Comparison of ENCODE assay signal across 1 cellular context in the genomic region with DNA sequence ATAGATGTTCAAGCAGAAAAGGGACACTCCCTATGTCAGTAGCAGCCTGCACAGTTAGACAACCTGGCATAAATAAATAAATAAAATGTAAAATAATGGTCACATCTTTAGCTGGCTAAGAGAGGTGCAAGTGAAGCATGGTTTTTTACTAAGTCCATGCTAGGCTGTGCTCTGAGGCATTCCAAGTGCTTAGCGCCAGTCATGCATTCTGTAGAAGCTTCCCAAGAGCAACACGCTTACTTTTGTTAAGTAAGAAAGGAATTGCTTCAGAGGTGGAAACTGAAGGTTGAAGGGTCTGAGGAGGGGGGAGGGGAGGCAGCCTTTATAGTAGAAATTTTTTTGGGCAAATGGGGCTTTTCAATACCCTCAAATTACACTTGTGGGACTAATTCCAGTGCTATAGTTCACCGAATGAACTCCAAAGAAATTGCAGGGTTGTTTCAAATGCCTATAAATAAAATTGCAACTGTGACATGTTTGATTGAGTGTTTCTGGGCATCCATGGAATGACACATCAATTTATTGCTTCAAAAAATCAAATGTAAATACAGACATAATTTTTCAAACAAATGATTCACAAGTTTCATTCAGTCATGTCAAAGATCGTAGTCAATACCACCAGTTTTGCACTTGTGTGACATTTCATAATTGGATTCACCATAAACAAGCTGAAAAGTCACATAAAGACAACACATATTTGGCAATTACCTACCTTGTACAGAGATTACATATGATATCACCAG.
TF ChIP-seq lines count a peak whose summit lies in the region.

No MANE protein-coding gene starts in this region.

TF ChIP-seq in GM23338, 12 proteins besides CTCF, POLR2A, EP300 and RAD21 (continued from another document):
- TF ChIP-seq, protein P1, sequence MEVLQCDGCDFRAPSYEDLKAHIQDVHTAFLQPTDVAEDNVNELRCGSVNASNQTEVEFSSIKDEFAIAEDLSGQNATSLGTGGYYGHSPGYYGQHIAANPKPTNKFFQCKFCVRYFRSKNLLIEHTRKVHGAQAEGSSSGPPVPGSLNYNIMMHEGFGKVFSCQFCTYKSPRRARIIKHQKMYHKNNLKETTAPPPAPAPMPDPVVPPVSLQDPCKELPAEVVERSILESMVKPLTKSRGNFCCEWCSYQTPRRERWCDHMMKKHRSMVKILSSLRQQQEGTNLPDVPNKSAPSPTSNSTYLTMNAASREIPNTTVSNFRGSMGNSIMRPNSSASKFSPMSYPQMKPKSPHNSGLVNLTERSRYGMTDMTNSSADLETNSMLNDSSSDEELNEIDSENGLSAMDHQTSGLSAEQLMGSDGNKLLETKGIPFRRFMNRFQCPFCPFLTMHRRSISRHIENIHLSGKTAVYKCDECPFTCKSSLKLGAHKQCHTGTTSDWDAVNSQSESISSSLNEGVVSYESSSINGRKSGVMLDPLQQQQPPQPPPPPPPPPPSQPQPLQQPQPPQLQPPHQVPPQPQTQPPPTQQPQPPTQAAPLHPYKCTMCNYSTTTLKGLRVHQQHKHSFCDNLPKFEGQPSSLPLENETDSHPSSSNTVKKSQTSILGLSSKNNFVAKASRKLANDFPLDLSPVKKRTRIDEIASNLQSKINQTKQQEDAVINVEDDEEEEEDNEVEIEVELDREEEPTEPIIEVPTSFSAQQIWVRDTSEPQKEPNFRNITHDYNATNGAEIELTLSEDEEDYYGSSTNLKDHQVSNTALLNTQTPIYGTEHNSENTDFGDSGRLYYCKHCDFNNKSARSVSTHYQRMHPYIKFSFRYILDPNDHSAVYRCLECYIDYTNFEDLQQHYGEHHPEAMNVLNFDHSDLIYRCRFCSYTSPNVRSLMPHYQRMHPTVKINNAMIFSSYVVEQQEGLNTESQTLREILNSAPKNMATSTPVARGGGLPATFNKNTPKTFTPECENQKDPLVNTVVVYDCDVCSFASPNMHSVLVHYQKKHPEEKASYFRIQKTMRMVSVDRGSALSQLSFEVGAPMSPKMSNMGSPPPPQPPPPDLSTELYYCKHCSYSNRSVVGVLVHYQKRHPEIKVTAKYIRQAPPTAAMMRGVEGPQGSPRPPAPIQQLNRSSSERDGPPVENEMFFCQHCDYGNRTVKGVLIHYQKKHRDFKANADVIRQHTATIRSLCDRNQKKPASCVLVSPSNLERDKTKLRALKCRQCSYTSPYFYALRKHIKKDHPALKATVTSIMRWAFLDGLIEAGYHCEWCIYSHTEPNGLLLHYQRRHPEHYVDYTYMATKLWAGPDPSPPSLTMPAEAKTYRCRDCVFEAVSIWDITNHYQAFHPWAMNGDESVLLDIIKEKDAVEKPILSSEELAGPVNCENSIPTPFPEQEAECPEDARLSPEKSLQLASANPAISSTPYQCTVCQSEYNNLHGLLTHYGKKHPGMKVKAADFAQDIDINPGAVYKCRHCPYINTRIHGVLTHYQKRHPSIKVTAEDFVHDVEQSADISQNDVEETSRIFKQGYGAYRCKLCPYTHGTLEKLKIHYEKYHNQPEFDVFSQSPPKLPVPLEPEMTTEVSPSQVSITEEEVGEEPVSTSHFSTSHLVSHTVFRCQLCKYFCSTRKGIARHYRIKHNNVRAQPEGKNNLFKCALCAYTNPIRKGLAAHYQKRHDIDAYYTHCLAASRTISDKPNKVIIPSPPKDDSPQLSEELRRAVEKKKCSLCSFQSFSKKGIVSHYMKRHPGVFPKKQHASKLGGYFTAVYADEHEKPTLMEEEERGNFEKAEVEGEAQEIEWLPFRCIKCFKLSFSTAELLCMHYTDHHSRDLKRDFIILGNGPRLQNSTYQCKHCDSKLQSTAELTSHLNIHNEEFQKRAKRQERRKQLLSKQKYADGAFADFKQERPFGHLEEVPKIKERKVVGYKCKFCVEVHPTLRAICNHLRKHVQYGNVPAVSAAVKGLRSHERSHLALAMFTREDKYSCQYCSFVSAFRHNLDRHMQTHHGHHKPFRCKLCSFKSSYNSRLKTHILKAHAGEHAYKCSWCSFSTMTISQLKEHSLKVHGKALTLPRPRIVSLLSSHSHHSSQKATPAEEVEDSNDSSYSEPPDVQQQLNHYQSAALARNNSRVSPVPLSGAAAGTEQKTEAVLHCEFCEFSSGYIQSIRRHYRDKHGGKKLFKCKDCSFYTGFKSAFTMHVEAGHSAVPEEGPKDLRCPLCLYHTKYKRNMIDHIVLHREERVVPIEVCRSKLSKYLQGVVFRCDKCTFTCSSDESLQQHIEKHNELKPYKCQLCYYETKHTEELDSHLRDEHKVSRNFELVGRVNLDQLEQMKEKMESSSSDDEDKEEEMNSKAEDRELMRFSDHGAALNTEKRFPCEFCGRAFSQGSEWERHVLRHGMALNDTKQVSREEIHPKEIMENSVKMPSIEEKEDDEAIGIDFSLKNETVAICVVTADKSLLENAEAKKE (CRISPR knock-in tag; IDR thresholded peaks at IDR 0.05), result no peak
TF ChIP-seq in GM23338: peak in this region for 0.
